ENCODE assay signal across 11 cellular contexts in the genomic region with DNA sequence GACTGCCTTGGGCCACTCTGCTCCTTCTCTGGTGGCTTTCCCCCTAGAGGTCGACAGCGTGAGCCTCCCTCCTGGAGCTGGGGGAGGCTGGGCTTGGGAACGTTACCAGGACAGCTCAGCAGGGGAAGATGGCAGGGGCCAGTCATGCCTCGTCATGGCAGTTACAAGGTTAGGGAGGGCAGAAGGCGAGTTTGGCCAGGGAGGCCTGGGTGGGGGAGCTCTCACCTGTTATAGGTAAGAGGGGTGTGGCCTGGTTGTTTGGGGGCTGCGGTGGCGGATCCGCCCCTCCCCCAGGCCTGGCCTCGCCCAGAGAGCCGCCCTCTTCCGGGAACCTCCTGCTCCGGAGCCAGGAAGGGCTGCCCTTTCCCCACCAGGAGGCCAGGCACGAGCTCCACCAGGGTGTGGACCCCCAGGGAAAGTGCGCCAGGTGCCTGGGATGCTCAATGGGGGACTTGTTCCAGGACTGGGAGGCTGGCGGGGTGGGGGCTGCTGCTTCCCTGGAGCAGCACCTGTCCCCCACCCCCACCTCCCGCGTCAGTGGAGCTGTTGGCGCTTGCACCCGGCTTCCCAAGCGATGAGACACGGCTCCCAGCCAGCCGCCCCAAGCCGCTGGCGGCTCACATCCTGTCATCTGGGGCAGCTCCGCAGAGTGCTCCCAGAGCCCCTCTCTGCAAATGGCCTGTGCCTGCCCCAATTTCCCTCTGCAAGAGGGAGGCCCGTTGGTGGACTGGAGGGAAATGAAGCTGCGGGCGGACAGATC. TPM values are rescaled to one million over a fixed set of nuclear protein-coding genes. Genes with fewer than 3 reads are reported as not detected.
DNase-seq lines count a peak whose midpoint lies in the region; ATAC-seq and TF ChIP-seq lines count a peak whose summit lies in the region.
"Had no signal": no experiment of that assay in that cellular context is flagged by ENCODE, and none has a peak within 500 bp of the region (broad histone marks: within the 10 kb centered on the region; RNA-seq: fewer than 3 reads in every experiment).

No MANE protein-coding gene starts in this region.

- no peak for TF ChIP-seq CTCF in activated CD8-positive, alpha-beta T cell treated with anti-CD3 and anti-CD28 coated beads for 36 hours (IDR thresholded peaks at IDR 0.05)
- no peak for TF ChIP-seq CTCF in nephron progenitor cell (IDR thresholded peaks at IDR 0.05)

- no peaks in the 10 kb centered on the region for H3K36me3 ChIP-seq in iPS DF 6.9 (ENCODE audit: control insufficient read depth, insufficient read depth, low read length)
- no peaks in the 10 kb centered on the region for H3K36me3 ChIP-seq in skeletal muscle satellite cell (ENCODE audit: insufficient read depth, low read length)
- H3K36me3 ChIP-seq: Peyer's patch had no signal

- peak overlapping the region; percentile 16 for H3K9ac ChIP-seq in skeletal muscle satellite cell (ENCODE audit: low read depth, low read length)

- H3K9me3 ChIP-seq in iPS DF 6.9 (ENCODE audit: control insufficient read depth, insufficient read depth, low read length) (no peaks in the 10 kb centered on the region), skeletal muscle satellite cell (replicated peaks; ENCODE audit: low read length) (no peaks in the 10 kb centered on the region)
- H3K9me3 ChIP-seq: Peyer's patch had no signal

- in situ Hi-C loops in G401 (cut with HindIII; ENCODE audit: low sequenced_read_pairs), result no loop called here

- peak; percentile 76 for DNase-seq in HPDE6-E6E7 (ENCODE audit: extremely low spot score)
- no peak for DNase-seq in activated CD8-positive, alpha-beta T cell treated with anti-CD3 and anti-CD28 coated beads for 36 hours
- no peak for DNase-seq in iPS DF 6.9 (ENCODE audit: low read depth, low spot score)
- no peak for DNase-seq in NCI-H187 treated with DMSO at 0.1 percent for 48 hours (lab: John Stamatoyannopoulos, UW)
- DNase-seq in DMS79 (lab: John Stamatoyannopoulos, UW), result no peak
- DNase-seq in G401 (ENCODE audit: low spot score), result no peak
- DNase-seq in nephron progenitor cell, result no peak
- DNase-seq: activated T-cell treated with anti-CD3 and anti-CD28 coated beads, Interleukin-2, amount 50 U/mL, for 4 hours; stimulated activated CD4-positive, alpha-beta T cell treated with anti-CD3 and anti-CD28 coated beads, Interleukin-2, amount 100 ng/mL, for 24 hours had no signal

- H3K27me3 ChIP-seq in iPS DF 6.9 (ENCODE audit: control insufficient read depth, insufficient read depth, low read length) (no peaks in the 10 kb centered on the region), skeletal muscle satellite cell (ENCODE audit: control insufficient read depth, insufficient read depth, low read length) (no peaks in the 10 kb centered on the region)
- H3K27me3 ChIP-seq: Peyer's patch had no signal

- H3K27ac Mint-ChIP-seq in activated CD8-positive, alpha-beta T cell treated with anti-CD3 and anti-CD28 coated beads for 36 hours, result no peak overlapping the region
- H3K27ac Mint-ChIP-seq in nephron progenitor cell, result no peak overlapping the region

- POLR2A ChIA-PET in activated CD8-positive, alpha-beta T cell treated with anti-CD3 and anti-CD28 coated beads for 36 hours (lab: Charles Lee), result no interaction called here

- peaks cover 1% of the 10 kb centered on the region; the same call in 1 of the 2 replicates for H3K4me1 ChIP-seq in iPS DF 6.9 (ENCODE audit: control insufficient read depth, insufficient read depth, low read length)
- H3K4me1 ChIP-seq in skeletal muscle satellite cell (ENCODE audit: control insufficient read depth, insufficient read depth, low read length), result peaks cover 26% of the 10 kb centered on the region

- no peaks in the 10 kb centered on the region for H3K9me3 Mint-ChIP-seq in activated CD8-positive, alpha-beta T cell treated with anti-CD3 and anti-CD28 coated beads for 36 hours
- H3K9me3 Mint-ChIP-seq in nephron progenitor cell, result no peaks in the 10 kb centered on the region
- H3K9me3 Mint-ChIP-seq: activated T-cell treated with anti-CD3 and anti-CD28 coated beads, Interleukin-2, amount 50 U/mL, for 4 hours had no signal

- no peak overlapping the region for H3K4me3 Mint-ChIP-seq in activated CD8-positive, alpha-beta T cell treated with anti-CD3 and anti-CD28 coated beads for 36 hours
- H3K4me3 Mint-ChIP-seq in nephron progenitor cell, result no peak overlapping the region
- H3K4me3 Mint-ChIP-seq: activated T-cell treated with anti-CD3 and anti-CD28 coated beads, Interleukin-2, amount 50 U/mL, for 4 hours had no signal

- no CpG with 5 or more reads among the region's 28 CpGs for WGBS in iPS DF 6.9 (ENCODE audit: insufficient coverage, insufficient read length)

- no peaks in the 10 kb centered on the region for H3K36me3 Mint-ChIP-seq in activated CD8-positive, alpha-beta T cell treated with anti-CD3 and anti-CD28 coated beads for 36 hours (ENCODE audit: low read depth)
- no peaks in the 10 kb centered on the region for H3K36me3 Mint-ChIP-seq in nephron progenitor cell (ENCODE audit: low read depth)

- no peaks in the 10 kb centered on the region for H3K4me1 Mint-ChIP-seq in activated CD8-positive, alpha-beta T cell treated with anti-CD3 and anti-CD28 coated beads for 36 hours (ENCODE audit: low read depth)
- peaks cover 20% of the 10 kb centered on the region for H3K4me1 Mint-ChIP-seq in nephron progenitor cell

- CTCF ChIA-PET in activated CD8-positive, alpha-beta T cell treated with anti-CD3 and anti-CD28 coated beads for 36 hours (lab: Charles Lee), result interaction anchor here (1.2 to 1.6 kb wide), 3 partner anchors 12 to 150 kb away, joined by 3 to 4 read pairs (median 4); no protein-coding TSS in a partner anchor

- peaks cover 15% of the 10 kb centered on the region for H3K27me3 Mint-ChIP-seq in activated CD8-positive, alpha-beta T cell treated with anti-CD3 and anti-CD28 coated beads for 36 hours
- peaks cover 33% of the 10 kb centered on the region for H3K27me3 Mint-ChIP-seq in nephron progenitor cell (ENCODE audit: low read depth, poor library complexity)

- H3K4me3 ChIP-seq in iPS DF 6.9 (ENCODE audit: low read length), result peak overlapping the region; percentile 43; the same call in 1 of the 2 replicates
- peak overlapping the region; percentile 19 for H3K4me3 ChIP-seq in skeletal muscle satellite cell (ENCODE audit: low read length)

- peak; percentile 24 for ATAC-seq in activated CD8-positive, alpha-beta T cell treated with anti-CD3 and anti-CD28 coated beads for 36 hours
- ATAC-seq: activated T-cell treated with anti-CD3 and anti-CD28 coated beads, Interleukin-2, amount 50 U/mL, for 4 hours had no signal

- H3K4me2 ChIP-seq in skeletal muscle satellite cell (ENCODE audit: low read length), result peak overlapping the region; percentile 68

- no peak overlapping the region for H3K27ac ChIP-seq in iPS DF 6.9 (ENCODE audit: low read length)

- intact Hi-C loops in activated CD8-positive, alpha-beta T cell treated with anti-CD3 and anti-CD28 coated beads for 36 hours (cut with micrococcal nuclease), result no loop called here

RNA-seq across cellular contexts. Expression of a gene that starts 23.6 kb away (rescaled TPM):
- total RNA-seq in activated CD8-positive, alpha-beta T cell treated with anti-CD3 and anti-CD28 coated beads for 36 hours, result not detected
- 0.44 and 1.8 TPM in 2 replicates for total RNA-seq in skeletal muscle satellite cell (2012; rRNA removed)
- total RNA-seq in G401 (2014; rRNA removed; shearing (Covaris generic)), result 0.06 TPM in 1 of 2 replicates, not detected in the other
- total RNA-seq: activated T-cell treated with anti-CD3 and anti-CD28 coated beads, Interleukin-2, amount 50 U/mL, for 4 hours had no signal
